ENCODE assay signal across 18 cellular contexts in genomic region chr6:85975957-85976356, GRCh38.
DNase-seq lines count a peak whose midpoint lies in the region; ATAC-seq, FAIRE-seq and TF ChIP-seq lines count a peak whose summit lies in the region.
"Had no signal": no experiment of that assay in that cellular context is flagged by ENCODE, and none has a peak within 500 bp of the region (broad histone marks: within the 10 kb centered on the region; RNA-seq: fewer than 3 reads in every experiment).

No MANE protein-coding gene starts in this region.

- H3K4me3 ChIP-seq in effector memory CD4-positive, alpha-beta T cell (ENCODE audit: insufficient read depth, low read depth, low read length, poor library complexity, severe bottlenecking): no peak overlapping the region
- H3K4me3 ChIP-seq: SJSA1, upper lobe of right lung had no signal

- ATAC-seq in GM19324 (IDR thresholded peaks at IDR 0.05; ENCODE audit: low FRiP score, unreplicated experiment): peak; percentile 78
- peak; percentile 73 for ATAC-seq in GM21723 (IDR thresholded peaks at IDR 0.05; ENCODE audit: unreplicated experiment)
- ATAC-seq in HG03354 (IDR thresholded peaks at IDR 0.05; ENCODE audit: poor library complexity, severe bottlenecking, unreplicated experiment): peak; percentile 64
- ATAC-seq: CD8-positive, alpha-beta T cell; sciatic nerve; upper lobe of right lung had no signal

- H3K9me3 ChIP-seq in effector memory CD4-positive, alpha-beta T cell (ENCODE audit: control insufficient read depth, low read length): no peaks in the 10 kb centered on the region
- H3K9me3 ChIP-seq: SJSA1, upper lobe of right lung had no signal

- no peak for FAIRE-seq in GM12891 (lab: Jason Lieb, UNC)
- FAIRE-seq: A204.1, TTC549 had no signal

- no peaks in the 10 kb centered on the region for H3K4me1 ChIP-seq in effector memory CD4-positive, alpha-beta T cell (ENCODE audit: control insufficient read depth, insufficient read depth, low read length, poor library complexity, severe bottlenecking)
- H3K4me1 ChIP-seq: SJSA1, upper lobe of right lung had no signal

- H3K27me3 ChIP-seq in effector memory CD4-positive, alpha-beta T cell (replicated peaks; ENCODE audit: control insufficient read depth, insufficient read depth, low read length, poor library complexity, severe bottlenecking): no peaks in the 10 kb centered on the region
- H3K27me3 ChIP-seq: SJSA1, upper lobe of right lung had no signal

- no peak overlapping the region for H3K27ac ChIP-seq in effector memory CD4-positive, alpha-beta T cell (ENCODE audit: insufficient read depth, low read length, poor library complexity, severe bottlenecking)
- H3K27ac ChIP-seq: SJSA1, upper lobe of right lung had no signal

- H3K36me3 ChIP-seq in effector memory CD4-positive, alpha-beta T cell (ENCODE audit: control insufficient read depth, insufficient read depth, low read length): no peaks in the 10 kb centered on the region
- H3K36me3 ChIP-seq: SJSA1, upper lobe of right lung had no signal

- DNase-seq in GM12891 (ENCODE audit: insufficient read length, low spot score): no peak
- no peak for DNase-seq in effector memory CD4-positive, alpha-beta T cell
- DNase-seq in GDM1 (lab: John Stamatoyannopoulos, UW): no peak
- no peak for DNase-seq in activated CD4-positive, alpha-beta T cell treated with anti-CD3 and anti-CD28 coated beads, Interleukin-2, amount 50 U/mL, for 48 hours
- DNase-seq in AG08396 (ENCODE audit: low spot score): no peak
- DNase-seq: activated effector memory CD4-positive, alpha-beta T cell treated with anti-CD3 and anti-CD28 coated beads, Interleukin-2, amount 50 U/mL, for 16 hours; CD8-positive, alpha-beta T cell; EL; NCI-H1694 treated with DMSO at 0.1 percent for 48 hours; stimulated activated CD4-positive, alpha-beta T cell treated with anti-CD3 and anti-CD28 coated beads, Interleukin-4, amount 100 ng/mL, for 4 hours; upper lobe of right lung had no signal

- no peak for TF ChIP-seq POLR2A in GM12891 (IDR thresholded peaks at IDR 0.05; ENCODE audit: low read depth, low read length)

TF ChIP-seq in GM12891, 5 proteins besides CTCF, POLR2A, EP300 and RAD21:
- TF ChIP-seq SPI1 (IDR thresholded peaks at IDR 0.05; ENCODE audit: low read depth, low read length) (0 out of 2 replicates have a peak, but pooled peaks have one; percentile 18), POU2F2 (IDR thresholded peaks at IDR 0.05; ENCODE audit: low read depth, low read length) (no peak)
